ENCODE assay signal across 18 cellular contexts in the genomic region with DNA sequence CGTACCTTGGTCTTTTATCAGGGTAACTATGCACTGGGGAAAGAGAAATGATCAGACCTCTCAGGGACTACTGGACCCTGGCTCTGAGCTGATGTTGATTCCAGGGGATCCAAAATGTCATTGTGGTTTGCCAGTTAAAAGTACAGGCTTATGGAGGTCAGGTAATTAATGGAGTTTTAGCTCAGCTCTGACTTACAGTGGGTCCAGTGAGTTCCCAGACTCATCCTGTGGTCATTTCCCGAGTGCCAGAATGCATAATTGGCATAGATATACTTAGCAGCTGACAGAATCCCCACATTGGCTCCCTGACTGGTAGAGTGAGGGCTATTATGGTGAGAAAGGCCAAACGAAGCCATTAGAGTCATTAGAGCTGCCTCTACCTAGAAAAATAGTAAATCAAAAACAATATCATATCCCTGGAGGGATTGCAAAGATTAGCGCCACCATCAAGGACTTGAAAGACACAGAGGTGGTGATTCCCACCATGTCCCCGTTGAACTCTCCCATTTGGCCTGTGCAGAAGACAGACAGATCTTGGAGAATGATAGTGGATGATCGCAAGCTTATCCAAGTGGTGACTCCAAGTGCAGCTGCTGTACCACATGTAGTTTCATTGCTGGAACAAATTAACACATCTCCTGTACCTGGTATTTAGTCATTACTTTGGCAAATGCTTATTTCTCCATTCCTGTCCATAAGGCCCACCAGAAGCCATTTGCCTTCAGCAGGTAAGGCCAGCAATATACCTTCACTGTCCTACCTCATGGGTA.
"Had no signal": no experiment of that assay in that cellular context is flagged by ENCODE, and none has a peak within 500 bp of the region (broad histone marks: within the 10 kb centered on the region; RNA-seq: fewer than 3 reads in every experiment).

No MANE protein-coding gene starts in this region.

- H3K27ac ChIP-seq: adrenal gland, coronary artery, gastrocnemius medialis, right atrium auricular region, skin epidermis, transverse colon, vagina had no signal

- H3K36me3 ChIP-seq: adrenal gland, gastrocnemius medialis, right atrium auricular region, transverse colon, vagina had no signal

- H3K9me3 ChIP-seq: adrenal gland, gastrocnemius medialis, right atrium auricular region, transverse colon, vagina had no signal

- H3K4me1 ChIP-seq: adrenal gland, gastrocnemius medialis, right atrium auricular region, transverse colon, vagina had no signal

- H3K27me3 ChIP-seq: adrenal gland, gastrocnemius medialis, right atrium auricular region, transverse colon, vagina had no signal

- H3K4me3 ChIP-seq: adrenal gland, coronary artery, gastrocnemius medialis, lung, right atrium auricular region, skin epidermis, transverse colon, vagina had no signal

- ATAC-seq: activated CD4-positive, alpha-beta T cell treated with anti-CD3 and anti-CD28 coated beads for 36 hours; activated naive CD4-positive, alpha-beta T cell treated with anti-CD3 and anti-CD28 coated beads, Interleukin-2, amount 50 U/mL, for 72 hours; gastrocnemius medialis; stimulated activated naive CD8-positive, alpha-beta T cell treated with anti-CD3 and anti-CD28 coated beads, Interleukin-15, Interleukin-2, amounts not matched to agents 100 U/mL and 50 U/mL, for 24 hours; WTC11 had no signal

- DNase-seq: activated CD4-positive, alpha-beta T cell treated with anti-CD3 and anti-CD28 coated beads for 36 hours; activated CD4-positive, alpha-beta T cell treated with anti-CD3 and anti-CD28 coated beads, Interleukin-2, amount 50 U/mL, for 48 hours; activated gamma-delta T cell treated with Interleukin-2 at 50 U/mL for 16 hours; adrenal gland; gastrocnemius medialis; head of caudate nucleus; nephron progenitor cell; nucleus accumbens; stimulated activated naive CD8-positive, alpha-beta T cell treated with anti-CD3 and anti-CD28 coated beads, Interleukin-15, Interleukin-2, amounts not matched to agents 100 U/mL and 50 U/mL, for 24 hours; substantia nigra; transverse colon had no signal
